8 cellular contexts compared by ENCODE assay signal in genomic region chr16:2459647-2460390, GRCh38. TPM values are rescaled to one million over a fixed set of nuclear protein-coding genes. Genes with fewer than 3 reads are reported as not detected.
DNase-seq lines count a peak whose midpoint lies in the region; ATAC-seq and TF ChIP-seq lines count a peak whose summit lies in the region.

Gene TEDC2, plus strand, starts transcription at chr16:2460109. Its CDS starts 36 bp downstream, at chr16:2460145.

- no peaks in the 10 kb centered on the region for H3K9me3 Mint-ChIP-seq in activated T-cell treated with anti-CD3 and anti-CD28 coated beads, Interleukin-2, amount 50 U/mL, for 24 hours

- H3K4me2 ChIP-seq in KMS-11: peak within 1 kb of the TSS; percentile 95

- H3K27ac Mint-ChIP-seq in activated T-cell treated with anti-CD3 and anti-CD28 coated beads, Interleukin-2, amount 50 U/mL, for 24 hours: peak within 1 kb of the TSS; percentile 85

- BruUV-seq in Panc1 (replicated peaks; lab: Mats Ljungman, UMichigan): no TSS peak

- peak within 1 kb of the TSS; percentile 53; the same call in 1 of the 2 replicates for H3K9ac ChIP-seq in KMS-11

- intact Hi-C loops in Panc1 (cut with micrococcal nuclease; ENCODE audit: unreplicated experiment): no loop called here
- intact Hi-C loops in esophagus muscularis mucosa (cut with DNase I): loop anchor here (5.0 kb wide), 1 partner anchor 42 kb away; no protein-coding TSS in a partner anchor

- TF ChIP-seq EP300 in esophagus muscularis mucosa (IDR thresholded peaks at IDR 0.05): no peak

- TF ChIP-seq CTCF in KMS-11 (conservative IDR thresholded peaks at IDR 0.05; ENCODE audit: low read depth, low read length): no peak
- TF ChIP-seq CTCF in Panc1 (IDR thresholded peaks at IDR 0.05): no peak
- no peak for TF ChIP-seq CTCF in esophagus muscularis mucosa (IDR thresholded peaks at IDR 0.05)

- ATAC-seq in GM21723 (IDR thresholded peaks at IDR 0.05; ENCODE audit: unreplicated experiment) (peak; percentile 88), Panc1 (peak; percentile 89)

- H3K4me1 Mint-ChIP-seq in activated T-cell treated with anti-CD3 and anti-CD28 coated beads, Interleukin-2, amount 50 U/mL, for 24 hours (ENCODE audit: low read depth): peaks cover 14% of the 10 kb centered on the region

- H3K36me3 ChIP-seq in KMS-11 (ENCODE audit: insufficient read depth): peaks cover 6% of the 10 kb centered on the region; the same call in 1 of the 2 replicates
- H3K36me3 ChIP-seq in Panc1 (ENCODE audit: control insufficient read depth, insufficient read depth, low read length): no peaks in the 10 kb centered on the region
- peaks cover 0 to 10% (median 9%) of the 10 kb centered on the region in 4 donors for H3K36me3 ChIP-seq in esophagus muscularis mucosa

- H3K4me1 ChIP-seq in KMS-11 (ENCODE audit: low read depth, poor library complexity, severe bottlenecking) (peaks cover 18% of the 10 kb centered on the region), Panc1 (ENCODE audit: control insufficient read depth, insufficient read depth, low read length) (peaks cover 23% of the 10 kb centered on the region), esophagus muscularis mucosa (peaks cover 15 to 20% (median 17%) of the 10 kb centered on the region in 4 donors)

- H3K36me3 Mint-ChIP-seq in activated T-cell treated with anti-CD3 and anti-CD28 coated beads, Interleukin-2, amount 50 U/mL, for 24 hours (ENCODE audit: low read depth): peaks cover 57% of the 10 kb centered on the region

- H3K27me3 ChIP-seq in KMS-11 (ENCODE audit: insufficient read depth, low read depth) (no peaks in the 10 kb centered on the region), Panc1 (ENCODE audit: control insufficient read depth, insufficient read depth, low read length) (no peaks in the 10 kb centered on the region), esophagus muscularis mucosa (no peaks in the 10 kb centered on the region)

- WGBS in esophagus muscularis mucosa: under 1% methylated on average over 18 of the region's 66 CpGs

- peak; percentile 97 for DNase-seq in DMS53 (lab: John Stamatoyannopoulos, UW)
- DNase-seq in Panc1 (ENCODE audit: low read depth, low spot score): peak; percentile 61
- DNase-seq in activated T-cell treated with anti-CD3 and anti-CD28 coated beads, Interleukin-2, amount 50 U/mL, for 24 hours: peak; percentile 97
- DNase-seq in esophagus muscularis mucosa (ENCODE audit: extremely low spot score): peak; percentile 98
- DNase-seq in myocyte (ENCODE audit: low read depth): peak; percentile 94
- DNase-seq in stimulated activated CD8-positive, alpha-beta memory T cell treated with anti-CD3 and anti-CD28 coated beads, Interleukin-7, amount 100 ng/mL, for 4 hours (ENCODE audit: low read depth in 2 of 2): peak; percentile 91 to 96

- H3K27ac ChIP-seq in KMS-11: 0 out of 2 replicates have a peak within 1 kb of the TSS, but pooled peaks have one; percentile 16
- H3K27ac ChIP-seq in Panc1 (ENCODE audit: low read length): peak within 1 kb of the TSS; percentile 87
- H3K27ac ChIP-seq in esophagus muscularis mucosa (replicated peaks in 1 of 4): peak within 1 kb of the TSS; percentile 45 to 57 (median 55)

- no peaks in the 10 kb centered on the region for H4K20me1 ChIP-seq in KMS-11 (ENCODE audit: insufficient read depth)

- H2AFZ ChIP-seq in KMS-11 (ENCODE audit: low read depth): peak within 1 kb of the TSS; percentile 68

- peak within 1 kb of the TSS; percentile 81 for H3K4me3 Mint-ChIP-seq in activated T-cell treated with anti-CD3 and anti-CD28 coated beads, Interleukin-2, amount 50 U/mL, for 24 hours

- 0 out of 2 replicates have a peak, but pooled peaks cover 6% of the 10 kb centered on the region for H3K79me2 ChIP-seq in KMS-11 (ENCODE audit: insufficient read depth, low read depth)

- H3K9me3 ChIP-seq in Panc1 (ENCODE audit: control insufficient read depth, insufficient read depth, low read depth, low read length) (no peaks in the 10 kb centered on the region), esophagus muscularis mucosa (no peaks in the 10 kb centered on the region)

- TF ChIP-seq POLR2A in esophagus muscularis mucosa (IDR thresholded peaks at IDR 0.05; ENCODE audit: low read depth): no peak

- POLR2A ChIA-PET in Panc1 (lab: Charles Lee): interaction anchor here (0.6 to 0.7 kb wide), 3 partner anchors 170 to 941 kb away, joined by 6 to 20 read pairs (median 9); partner anchors contain the start of genes ZNF174 and ZSCAN32

- H3K27me3 Mint-ChIP-seq in activated T-cell treated with anti-CD3 and anti-CD28 coated beads, Interleukin-2, amount 50 U/mL, for 24 hours: no peaks in the 10 kb centered on the region

- in situ Hi-C loops in Panc1 (cut with HindIII; ENCODE audit: low pct_unique_long_range_greater_than_20kb, low sequenced_read_pairs): no loop called here

- CTCF ChIA-PET in Panc1 (lab: Charles Lee): interaction anchor here (0.6 to 0.7 kb wide), 2 partner anchors 15 to 235 kb away, joined by 3 read pairs; partner anchors contain the start of gene TBC1D24

- H3K4me3 ChIP-seq in KMS-11 (IDR thresholded peaks at IDR 0.05; ENCODE audit: insufficient read depth, low read depth, low read length): no peak within 1 kb of the TSS
- peak within 1 kb of the TSS; percentile 61 to 76 for H3K4me3 ChIP-seq in Panc1 (ENCODE audit: low read depth in 2 of 2, low read length in 2 of 2)
- peak within 1 kb of the TSS; percentile 53 to 64 (median 59) for H3K4me3 ChIP-seq in esophagus muscularis mucosa

RNA-seq across cellular contexts. Expression of gene TEDC2, which starts in this region (rescaled TPM):
- total RNA-seq in Panc1 (2021; ENCODE audit: unreplicated experiment) (25.0 TPM), esophagus muscularis mucosa (1 to 10 TPM in 1 of 4 donors, not detected in 3; 1.5 TPM), myocyte (5.7 and 10.4 TPM in 2 replicates)
- polyA plus RNA-seq in Panc1 (2012; ENCODE audit: insufficient read length): 18.1 TPM
- polyA plus RNA-seq in myocyte (2012): 2.5 TPM

Comparison
In these comparisons a context has a peak if more than half of its experiments do, and no peak if none do; other contexts are left out.
1. H3K27ac ChIP-seq: peak in every context shown above with its lines; median percentile 87 in Panc1; 55 in esophagus muscularis mucosa; 16 in KMS-11.